In genomic region chr14:79279645-79280399, GRCh38 we compare ENCODE assay signal across 8 cellular contexts.
DNase-seq lines count a peak whose midpoint lies in the region; ATAC-seq and TF ChIP-seq lines count a peak whose summit lies in the region.

No MANE protein-coding gene starts in this region.

- intact Hi-C loops in ascending aorta (cut with DNase I) = loop anchor here (10.0 kb wide), 1 partner anchor 315 kb away; no protein-coding TSS in a partner anchor

- H3K27me3 ChIP-seq in ascending aorta (no peaks in the 10 kb centered on the region), smooth muscle cell (ENCODE audit: low read depth) (peaks cover 75% of the 10 kb centered on the region)

- no peaks in the 10 kb centered on the region for H4K20me1 ChIP-seq in smooth muscle cell (ENCODE audit: low read depth)

- H3K9ac ChIP-seq in smooth muscle cell (ENCODE audit: low read depth) = no peak overlapping the region

- WGBS in smooth muscle cell (ENCODE audit: low lambda C conversion rate) = 3% methylated on average over 34 of the region's 34 CpGs

- H3K27ac ChIP-seq in ascending aorta (no peak overlapping the region), smooth muscle cell (ENCODE audit: low read depth) (no peak overlapping the region), RWPE1 (no peak overlapping the region)

- H3K4me3 ChIP-seq in HFF-Myc (replicated peaks; ENCODE audit: low read depth, low read length) (peak overlapping the region; percentile 43), ascending aorta (peak overlapping the region; percentile 59 to 73), iPS-18c (ENCODE audit: insufficient read depth, low read depth, low read length) (peak overlapping the region; percentile 58), smooth muscle cell (peak overlapping the region; percentile 73)

- H3K9me3 ChIP-seq in ascending aorta = no peaks in the 10 kb centered on the region
- H3K9me3 ChIP-seq in iPS-18c (ENCODE audit: control insufficient read depth, insufficient read depth, low read length) = no peaks in the 10 kb centered on the region
- H3K9me3 ChIP-seq in smooth muscle cell (replicated peaks; ENCODE audit: low read depth) = no peaks in the 10 kb centered on the region

- TF ChIP-seq CTCF in HFF-Myc (IDR thresholded peaks at IDR 0.05; ENCODE audit: low read depth, low read length, missing control alignments) (no peak), ascending aorta (IDR thresholded peaks at IDR 0.05) (no peak), smooth muscle cell (IDR thresholded peaks at IDR 0.05; ENCODE audit: borderline replicate concordance, insufficient read depth, poor library complexity, severe bottlenecking) (no peak), RWPE1 (conservative IDR thresholded peaks at IDR 0.05; ENCODE audit: low read depth) (no peak)

- H3F3A ChIP-seq in smooth muscle cell (ENCODE audit: low read depth) = no peaks in the 10 kb centered on the region

- H3K36me3 ChIP-seq in ascending aorta (no peaks in the 10 kb centered on the region), smooth muscle cell (ENCODE audit: low read depth) (no peaks in the 10 kb centered on the region)

- no peaks in the 10 kb centered on the region for H3K79me2 ChIP-seq in smooth muscle cell (ENCODE audit: low read depth)

- H3K4me1 ChIP-seq in ascending aorta (peaks cover 2 to 7% of the 10 kb centered on the region in 2 donors), smooth muscle cell (ENCODE audit: low read depth) (peaks cover 16% of the 10 kb centered on the region)

- peak overlapping the region; percentile 91 for H2AFZ ChIP-seq in smooth muscle cell (ENCODE audit: low read depth)

- H3K4me2 ChIP-seq in smooth muscle cell = peak overlapping the region; percentile 99

- POLR2A ChIA-PET in RWPE1 (lab: Yijun Ruan, JAX; ENCODE audit: low non-redundant PET) = interaction anchor here (0.7 kb wide), 1 partner anchor 157 kb away, joined by 3 read pairs; no protein-coding TSS in a partner anchor

- no peak for ATAC-seq in GM21528 (IDR thresholded peaks at IDR 0.05; ENCODE audit: low FRiP score, unreplicated experiment)

- no peak for DNase-seq in HFF-Myc (ENCODE audit: extremely low read depth, low read depth)
- no peak for DNase-seq in ascending aorta (ENCODE audit: low spot score in 2 of 2)
- DNase-seq in smooth muscle cell (lab: John Stamatoyannopoulos, UW; ENCODE audit: unreplicated experiment) = no peak
- no peak for DNase-seq in RWPE1 (ENCODE audit: low spot score)
- no peak for DNase-seq in iPS-NIHi11 (ENCODE audit: low spot score)
- DNase-seq in SIG-M5 treated with dmso at 0.1 percent for 504 hours (lab: John Stamatoyannopoulos, UW; ENCODE audit: unreplicated experiment) = no peak

- CTCF ChIA-PET in RWPE1 (lab: Yijun Ruan, JAX) = interaction anchor here (0.6 kb wide), 1 partner anchor 237 kb away, joined by 4 read pairs; no protein-coding TSS in a partner anchor
